Comparison of ENCODE assay signal across 1 cellular context in the genomic region with DNA sequence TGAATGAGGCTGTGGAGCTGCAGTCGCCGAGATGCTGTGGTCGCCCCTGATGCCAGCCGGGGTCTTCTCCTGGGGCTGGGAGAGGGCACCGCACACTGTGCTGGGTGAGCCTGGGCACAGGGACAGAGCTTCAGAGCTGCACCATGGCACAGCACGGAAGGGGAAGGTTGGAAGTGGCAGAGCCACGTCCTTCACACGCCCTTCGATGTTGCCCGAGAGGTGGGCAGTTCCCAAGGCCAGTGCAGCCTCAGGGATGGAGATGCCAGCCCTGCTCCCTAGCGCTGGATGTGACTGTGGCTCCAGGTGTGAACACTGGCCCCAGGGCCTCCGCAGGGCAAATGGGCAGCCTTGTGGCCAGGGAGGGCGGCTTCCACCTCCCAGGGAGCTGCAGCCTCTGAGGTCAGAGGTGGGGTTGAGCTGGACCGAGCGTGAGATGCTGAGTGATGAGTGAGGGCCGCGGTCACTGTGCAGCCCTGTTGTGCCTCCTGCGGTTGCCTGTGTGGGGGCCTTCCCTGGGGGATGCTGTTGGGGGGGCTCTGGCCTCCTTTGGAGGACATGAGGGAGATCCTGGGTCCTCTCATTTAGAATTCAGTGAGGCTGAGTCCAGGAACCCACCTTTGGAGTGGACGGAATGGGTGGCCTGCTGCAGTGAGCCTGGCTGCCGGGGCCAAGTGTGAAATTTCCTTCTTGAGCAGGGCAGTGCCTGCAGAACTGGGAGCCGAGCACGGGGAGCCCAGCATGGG.
A peak's percentile ranks its signal among the peaks of the same experiment; 100 is the strongest.
TF ChIP-seq lines count a peak whose summit lies in the region.

No MANE protein-coding gene starts in this region.

TF ChIP-seq in HepG2, 621 proteins besides CTCF, POLR2A, EP300 and RAD21 (continued from another document):
- TF ChIP-seq, protein P1, sequence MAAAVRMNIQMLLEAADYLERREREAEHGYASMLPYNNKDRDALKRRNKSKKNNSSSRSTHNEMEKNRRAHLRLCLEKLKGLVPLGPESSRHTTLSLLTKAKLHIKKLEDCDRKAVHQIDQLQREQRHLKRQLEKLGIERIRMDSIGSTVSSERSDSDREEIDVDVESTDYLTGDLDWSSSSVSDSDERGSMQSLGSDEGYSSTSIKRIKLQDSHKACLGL (CRISPR knock-in tag; IDR thresholded peaks at IDR 0.05): no peak
- 0 out of 2 replicates have a peak, but pooled peaks have one; percentile 48 for TF ChIP-seq HNRNPL (IDR thresholded peaks at IDR 0.05; ENCODE audit: low read depth, low read length)
- TF ChIP-seq REXO4 (CRISPR knock-in tag; IDR thresholded peaks at IDR 0.05; ENCODE audit: borderline replicate concordance): no peak
- peak; percentile 21 for TF ChIP-seq AGO2 (optimal IDR thresholded peaks at IDR 0.05; ENCODE audit: low read depth, low read length)
- no peak for TF ChIP-seq ZNF264 (CRISPR knock-in tag; IDR thresholded peaks at IDR 0.05)
- no peak for TF ChIP-seq CREB1 (IDR thresholded peaks at IDR 0.05)
- no peak for TF ChIP-seq CREB1 (CRISPR knock-in tag; IDR thresholded peaks at IDR 0.05)
- TF ChIP-seq, protein P2, sequence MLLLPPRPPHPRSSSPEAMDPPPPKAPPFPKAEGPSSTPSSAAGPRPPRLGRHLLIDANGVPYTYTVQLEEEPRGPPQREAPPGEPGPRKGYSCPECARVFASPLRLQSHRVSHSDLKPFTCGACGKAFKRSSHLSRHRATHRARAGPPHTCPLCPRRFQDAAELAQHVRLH (CRISPR knock-in tag; IDR thresholded peaks at IDR 0.05; ENCODE audit: borderline replicate concordance, low read depth): no peak
- no peak for TF ChIP-seq SRSF1 (optimal IDR thresholded peaks at IDR 0.05; ENCODE audit: low read depth, low read length)
- TF ChIP-seq CHD4 (IDR thresholded peaks at IDR 0.05; ENCODE audit: borderline replicate concordance, low read length): no peak
